In the genomic region with DNA sequence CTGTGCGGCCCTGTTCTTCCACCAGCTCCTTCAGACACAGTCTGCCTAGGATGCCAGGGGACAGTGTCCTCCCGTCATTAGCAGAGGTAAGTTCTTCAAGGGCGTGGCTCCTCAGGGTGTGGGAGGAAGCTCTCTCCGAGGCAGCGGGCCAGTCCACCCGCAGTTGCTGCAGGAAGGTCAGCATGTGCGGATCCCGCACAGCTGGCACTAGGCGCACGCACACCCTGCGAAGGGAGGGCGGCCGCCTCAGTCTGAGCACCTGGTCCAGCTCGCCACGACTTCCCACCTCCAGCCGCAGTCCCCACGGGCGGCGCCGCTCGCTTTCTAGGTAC, we compare ENCODE assay signal across 9 cellular contexts. TPM values are rescaled to one million over a fixed set of nuclear protein-coding genes. Genes with fewer than 3 reads are reported as not detected.
DNase-seq lines count a peak whose midpoint lies in the region; FAIRE-seq and TF ChIP-seq lines count a peak whose summit lies in the region.
"Had no signal": no experiment of that assay in that cellular context is flagged by ENCODE, and none has a peak within 500 bp of the region (broad histone marks: within the 10 kb centered on the region; RNA-seq: fewer than 3 reads in every experiment).

No MANE protein-coding gene starts in this region.

- POLR2A ChIA-PET in activated CD4-positive, alpha-beta memory T cell treated with anti-CD3 and anti-CD28 coated beads, Interleukin-2, amount 10 ng/mL, durations not matched to agents 7 days and 5 days (lab: Charles Lee), result interaction anchor here (0.9 to 15.9 kb wide), 8 partner anchors 9 to 411 kb away, joined by 3 to 309 read pairs (median 8); a partner anchor contains a TSS

- H3K27me3 ChIP-seq in thymus (ENCODE audit: control insufficient read depth, insufficient read depth), result no peaks in the 10 kb centered on the region

- H3K4me3 Mint-ChIP-seq in activated naive CD4-positive, alpha-beta T cell treated with anti-CD3 and anti-CD28 coated beads, Interleukin-2, amount 50 U/mL, for 24 hours, result peak overlapping the region; percentile 99
- peak overlapping the region; percentile 98 for H3K4me3 Mint-ChIP-seq in activated CD4-positive, alpha-beta memory T cell treated with anti-CD3 and anti-CD28 coated beads, Interleukin-2, amount 10 ng/mL, durations not matched to agents 7 days and 5 days

- CTCF ChIA-PET in activated CD4-positive, alpha-beta memory T cell treated with anti-CD3 and anti-CD28 coated beads, Interleukin-2, amount 10 ng/mL, durations not matched to agents 7 days and 5 days (lab: Charles Lee), result interaction anchor here (0.5 to 9.4 kb wide), 7 partner anchors 9 to 581 kb away, joined by 3 to 117 read pairs (median 6); a partner anchor contains a TSS

- peak overlapping the region; percentile 59 for H3K27ac Mint-ChIP-seq in activated naive CD4-positive, alpha-beta T cell treated with anti-CD3 and anti-CD28 coated beads, Interleukin-2, amount 50 U/mL, for 24 hours
- H3K27ac Mint-ChIP-seq in activated CD4-positive, alpha-beta memory T cell treated with anti-CD3 and anti-CD28 coated beads, Interleukin-2, amount 10 ng/mL, durations not matched to agents 7 days and 5 days, result peak overlapping the region; percentile 62

- DNase-seq in activated naive CD4-positive, alpha-beta T cell treated with Interleukin-2 at 50 U/mL for 16 hours, result no peak
- DNase-seq in activated CD4-positive, alpha-beta memory T cell treated with anti-CD3 and anti-CD28 coated beads, Interleukin-2, amount 10 ng/mL, durations not matched to agents 7 days and 5 days, result no peak
- DNase-seq in kidney (no peak), COR-L47 (lab: John Stamatoyannopoulos, UW) (no peak), OCI-M2 (lab: John Stamatoyannopoulos, UW; ENCODE audit: unreplicated experiment) (no peak), NCI-H1436 treated with DMSO at 0.1 percent for 48 hours (lab: John Stamatoyannopoulos, UW) (no peak)

- H3K4me1 ChIP-seq in kidney (ENCODE audit: control insufficient read depth in 1 of 2, insufficient read depth in 1 of 2, low read depth in 1 of 2, low read length in 2 of 2) (peaks cover 7 to 22% of the 10 kb centered on the region in 2 donors), thymus (ENCODE audit: control insufficient read depth, insufficient read depth, low read length) (peaks cover 7% of the 10 kb centered on the region)

- H3K27me3 Mint-ChIP-seq in activated naive CD4-positive, alpha-beta T cell treated with anti-CD3 and anti-CD28 coated beads, Interleukin-2, amount 50 U/mL, for 24 hours, result no peaks in the 10 kb centered on the region
- H3K27me3 Mint-ChIP-seq in activated CD4-positive, alpha-beta memory T cell treated with anti-CD3 and anti-CD28 coated beads, Interleukin-2, amount 10 ng/mL, durations not matched to agents 7 days and 5 days, result no peaks in the 10 kb centered on the region

- peaks cover 27% of the 10 kb centered on the region for H3K4me1 Mint-ChIP-seq in activated naive CD4-positive, alpha-beta T cell treated with anti-CD3 and anti-CD28 coated beads, Interleukin-2, amount 50 U/mL, for 24 hours
- H3K4me1 Mint-ChIP-seq in activated CD4-positive, alpha-beta memory T cell treated with anti-CD3 and anti-CD28 coated beads, Interleukin-2, amount 10 ng/mL, durations not matched to agents 7 days and 5 days, result peaks cover 42% of the 10 kb centered on the region

- no peak for FAIRE-seq in kidney (lab: Jason Lieb, UNC)
- FAIRE-seq: GM18507 had no signal

- H3K36me3 ChIP-seq in kidney (ENCODE audit: control insufficient read depth in 1 of 2, insufficient read depth in 2 of 2, low read length in 2 of 2) (peaks cover 19 to 27% of the 10 kb centered on the region in 2 donors), thymus (ENCODE audit: control insufficient read depth, insufficient read depth) (peaks cover 38% of the 10 kb centered on the region)

- H3K9ac ChIP-seq in kidney (ENCODE audit: low read length in 2 of 2), result peak overlapping the region in 1 of 2 donors; percentile 63

- WGBS in thymus, result 6% methylated on average over 21 of the region's 21 CpGs

- no peak for TF ChIP-seq CTCF in kidney (IDR thresholded peaks at IDR 0.05; ENCODE audit: borderline replicate concordance, extremely low read depth, insufficient read depth)

- H3K4me3 ChIP-seq in kidney (ENCODE audit: low read length in 2 of 2), result peak overlapping the region; percentile 78 to 81
- H3K4me3 ChIP-seq in thymus (ENCODE audit: low read length), result peak overlapping the region; percentile 56

- peak overlapping the region; percentile 15 to 57 for H3K27ac ChIP-seq in kidney (ENCODE audit: low read depth in 2 of 2, low read length in 2 of 2)
- no peak overlapping the region for H3K27ac ChIP-seq in thymus (ENCODE audit: low read depth)

- no peaks in the 10 kb centered on the region for H3K9me3 Mint-ChIP-seq in activated naive CD4-positive, alpha-beta T cell treated with anti-CD3 and anti-CD28 coated beads, Interleukin-2, amount 50 U/mL, for 24 hours
- no peaks in the 10 kb centered on the region for H3K9me3 Mint-ChIP-seq in activated CD4-positive, alpha-beta memory T cell treated with anti-CD3 and anti-CD28 coated beads, Interleukin-2, amount 10 ng/mL, durations not matched to agents 7 days and 5 days

- H3K9me3 ChIP-seq in kidney (ENCODE audit: control insufficient read depth in 1 of 2, low read length in 2 of 2), result no peaks in the 10 kb centered on the region
- H3K9me3 ChIP-seq in thymus (ENCODE audit: control insufficient read depth), result no peaks in the 10 kb centered on the region

- intact Hi-C loops in kidney (cut with DNase I), result no loop called here

- H3K36me3 Mint-ChIP-seq in activated naive CD4-positive, alpha-beta T cell treated with anti-CD3 and anti-CD28 coated beads, Interleukin-2, amount 50 U/mL, for 24 hours, result peaks cover 3% of the 10 kb centered on the region
- peaks cover 35% of the 10 kb centered on the region for H3K36me3 Mint-ChIP-seq in activated CD4-positive, alpha-beta memory T cell treated with anti-CD3 and anti-CD28 coated beads, Interleukin-2, amount 10 ng/mL, durations not matched to agents 7 days and 5 days (ENCODE audit: low read depth)

RNA-seq across cellular contexts. Expression of a gene that starts 0.8 kb away (rescaled TPM):
- total RNA-seq in activated CD4-positive, alpha-beta memory T cell treated with anti-CD3 and anti-CD28 coated beads, Interleukin-2, amount 10 ng/mL, durations not matched to agents 7 days and 5 days, result 10 to 100 TPM; 21.6 to 24.5 TPM
- total RNA-seq in kidney, result 46.8 TPM
- 41.6 TPM for polyA plus RNA-seq in kidney (ENCODE audit: insufficient read depth, low read depth, low replicate concordance)
- polyA plus RNA-seq in thymus, result 35.0 TPM

RNA-seq across cellular contexts. Expression of a gene that starts 4.3 kb away (rescaled TPM):
- 100 to 1,000 TPM in 1 of 2 experiments, 10 to 100 TPM in 1; 98.1 to 108 TPM for total RNA-seq in activated CD4-positive, alpha-beta memory T cell treated with anti-CD3 and anti-CD28 coated beads, Interleukin-2, amount 10 ng/mL, durations not matched to agents 7 days and 5 days
- total RNA-seq in kidney, result 106 TPM
- polyA plus RNA-seq in kidney (ENCODE audit: insufficient read depth, low read depth, low replicate concordance) (190 TPM), thymus (65.0 TPM)

RNA-seq across cellular contexts. Expression of a gene that starts 10.4 kb away (rescaled TPM):
- 100 to 1,000 TPM; 135 to 148 TPM for total RNA-seq in activated CD4-positive, alpha-beta memory T cell treated with anti-CD3 and anti-CD28 coated beads, Interleukin-2, amount 10 ng/mL, durations not matched to agents 7 days and 5 days
- total RNA-seq in kidney, result 158 TPM
- polyA plus RNA-seq in kidney (ENCODE audit: insufficient read depth, low read depth, low replicate concordance) (105 TPM), thymus (209 TPM)

RNA-seq across cellular contexts. Expression of a gene that starts 11.6 kb away (rescaled TPM):
- total RNA-seq in activated CD4-positive, alpha-beta memory T cell treated with anti-CD3 and anti-CD28 coated beads, Interleukin-2, amount 10 ng/mL, durations not matched to agents 7 days and 5 days, result 100 to 1,000 TPM; 131 to 133 TPM
- total RNA-seq in kidney, result 132 TPM
- 99.9 TPM for polyA plus RNA-seq in kidney (ENCODE audit: insufficient read depth, low read depth, low replicate concordance)
- 85.7 TPM for polyA plus RNA-seq in thymus

RNA-seq across cellular contexts. Expression of a gene that starts 27.6 kb away (rescaled TPM):
- total RNA-seq in activated CD4-positive, alpha-beta memory T cell treated with anti-CD3 and anti-CD28 coated beads, Interleukin-2, amount 10 ng/mL, durations not matched to agents 7 days and 5 days, result 10 to 100 TPM; 48.4 to 49.9 TPM
- total RNA-seq in kidney, result 63.7 TPM
- polyA plus RNA-seq in kidney (ENCODE audit: insufficient read depth, low read depth, low replicate concordance) (72.6 TPM), thymus (27.1 TPM)
